ENCODE assay signal across 12 cellular contexts in genomic region chr5:64690104-64690416, GRCh38. TPM values are rescaled to one million over a fixed set of nuclear protein-coding genes. Genes with fewer than 3 reads are reported as not detected.
DNase-seq lines count a peak whose midpoint lies in the region; ATAC-seq and TF ChIP-seq lines count a peak whose summit lies in the region.
"Had no signal": no experiment of that assay in that cellular context is flagged by ENCODE, and none has a peak within 500 bp of the region (broad histone marks: within the 10 kb centered on the region; RNA-seq: fewer than 3 reads in every experiment).

No MANE protein-coding gene starts in this region.

- H3K79me2 ChIP-seq in mammary epithelial cell (ENCODE audit: insufficient read depth, low read length) = no peaks in the 10 kb centered on the region

- H3K4me3 Mint-ChIP-seq in HFFc6 (peak overlapping the region; percentile 40; the same call in 1 of the 2 replicates), mesothelial cell of epicardium (peak overlapping the region; percentile 68)

- H3K27ac ChIP-seq in mammary epithelial cell (ENCODE audit: insufficient read depth, low read depth, low read length) = no peak overlapping the region
- H3K27ac ChIP-seq: spleen, VCaP had no signal

- 0% methylated on average over 8 of the region's 9 CpGs for WGBS in mammary epithelial cell (ENCODE audit: low coverage, missing lambda C conversion rate)

- H3K27me3 ChIP-seq in mammary epithelial cell (ENCODE audit: insufficient read depth, low read length) = peaks cover 12% of the 10 kb centered on the region

- peak overlapping the region; percentile 90 for H3K4me2 ChIP-seq in mammary epithelial cell (ENCODE audit: insufficient read depth, low read depth, low read length)

- H3K36me3 ChIP-seq in mammary epithelial cell (ENCODE audit: insufficient read depth, low read length) = no peaks in the 10 kb centered on the region
- H3K36me3 ChIP-seq: spleen had no signal

- peak overlapping the region; percentile 56 for H2AFZ ChIP-seq in mammary epithelial cell (ENCODE audit: low read depth, low read length)

- no TSS peak for BruUV-seq in mammary epithelial cell (replicated peaks; lab: Mats Ljungman, UMichigan)

- ATAC-seq in GM19397 (IDR thresholded peaks at IDR 0.05; ENCODE audit: unreplicated experiment) (no peak), HG03175 (IDR thresholded peaks at IDR 0.05; ENCODE audit: unreplicated experiment) (no peak)

- H3K27ac Mint-ChIP-seq in HFFc6 (no peak overlapping the region), mesothelial cell of epicardium (no peak overlapping the region)

- in situ Hi-C loops in ACHN (cut with HindIII; ENCODE audit: low pct_ligation_motif_present, low pct_unique_long_range_greater_than_20kb, low sequenced_read_pairs) = no loop called here
- in situ Hi-C loops in mammary epithelial cell (cut with MboI; ENCODE audit: low sequenced_read_pairs in 2 of 2) = no loop called here

- H3K36me3 Mint-ChIP-seq in HFFc6 (ENCODE audit: low read depth) = no peaks in the 10 kb centered on the region
- H3K36me3 Mint-ChIP-seq in mesothelial cell of epicardium = no peaks in the 10 kb centered on the region

- intact Hi-C loops in mammary epithelial cell (cut with micrococcal nuclease) = no loop called here

- dilution Hi-C loops in mammary epithelial cell (cut with HindIII; ENCODE audit: low sequenced_read_pairs) = no loop called here

- no peaks in the 10 kb centered on the region for H4K20me1 ChIP-seq in mammary epithelial cell (ENCODE audit: insufficient read depth, low read length)

- DNase-seq in ACHN (peak; percentile 8), HFFc6 (no peak), mammary epithelial cell (no peak), mesothelial cell of epicardium (ENCODE audit: low spot score in 2 of 2, unreplicated experiment in 2 of 2) (no peak), NCI-H446 treated with DMSO at 0.1 percent for 48 hours (lab: John Stamatoyannopoulos, UW) (no peak), cerebellum (ENCODE audit: low spot score) (no peak)
- DNase-seq: central memory CD4-positive, alpha-beta T cell; kidney glomerular epithelial cell had no signal

- CTCF ChIA-PET in mammary epithelial cell (lab: Charles Lee; ENCODE audit: low non-redundant PET) = no interaction called here

- H3K9ac ChIP-seq in mammary epithelial cell (ENCODE audit: insufficient read depth, low read length) = no peak overlapping the region

- H3K9me3 ChIP-seq in mammary epithelial cell (replicated peaks; ENCODE audit: insufficient read depth, low read length) = no peaks in the 10 kb centered on the region

- H3K9me3 Mint-ChIP-seq in HFFc6 (no peaks in the 10 kb centered on the region), mesothelial cell of epicardium (no peaks in the 10 kb centered on the region)

- H3K4me3 ChIP-seq in mammary epithelial cell (replicated peaks in 1 of 3; ENCODE audit: insufficient read depth in 1 of 3, low read depth in 2 of 3, low read length in 3 of 3) = peak overlapping the region; percentile 17 to 42 (median 33)

- H3K27me3 Mint-ChIP-seq in HFFc6 (ENCODE audit: insufficient read depth) (peaks cover 24% of the 10 kb centered on the region), mesothelial cell of epicardium (ENCODE audit: low read depth) (peaks cover 61% of the 10 kb centered on the region)

- TF ChIP-seq CTCF in HFFc6 (IDR thresholded peaks at IDR 0.05) (no peak), mammary epithelial cell (conservative IDR thresholded peaks at IDR 0.05 in 1 of 2, IDR thresholded peaks at IDR 0.05 in 1 of 2; ENCODE audit: extremely low read depth in 1 of 2, insufficient read depth in 1 of 2, low read depth in 1 of 2, low read length in 2 of 2) (no peak), mesothelial cell of epicardium (IDR thresholded peaks at IDR 0.05; ENCODE audit: unreplicated experiment) (no peak)

- H3K4me1 ChIP-seq in mammary epithelial cell (ENCODE audit: insufficient read depth, low read length) = peaks cover 9% of the 10 kb centered on the region

- H3K4me1 Mint-ChIP-seq in HFFc6 (ENCODE audit: low read depth) (peaks cover 14% of the 10 kb centered on the region), mesothelial cell of epicardium (peaks cover 6% of the 10 kb centered on the region)

RNA-seq across cellular contexts. Expression of gene SHISAL2B, which starts 0.2 kb away (rescaled TPM):
- total RNA-seq in HFFc6 (2021; fragmentation: NEBNext Ultra II Directional; extraction: Animal tissue kit (Norgen Biotek cat#: 25700)) = not detected
- total RNA-seq in mammary epithelial cell (not detected), mesothelial cell of epicardium (not detected in 3 replicates), cerebellum (not detected)
- polyA plus RNA-seq in mammary epithelial cell = not detected
- polyA minus RNA-seq in mammary epithelial cell = not detected
- total RNA-seq: spleen had no signal
- polyA plus RNA-seq: spleen had no signal
